1 cellular context compared by ENCODE assay signal in the genomic region with DNA sequence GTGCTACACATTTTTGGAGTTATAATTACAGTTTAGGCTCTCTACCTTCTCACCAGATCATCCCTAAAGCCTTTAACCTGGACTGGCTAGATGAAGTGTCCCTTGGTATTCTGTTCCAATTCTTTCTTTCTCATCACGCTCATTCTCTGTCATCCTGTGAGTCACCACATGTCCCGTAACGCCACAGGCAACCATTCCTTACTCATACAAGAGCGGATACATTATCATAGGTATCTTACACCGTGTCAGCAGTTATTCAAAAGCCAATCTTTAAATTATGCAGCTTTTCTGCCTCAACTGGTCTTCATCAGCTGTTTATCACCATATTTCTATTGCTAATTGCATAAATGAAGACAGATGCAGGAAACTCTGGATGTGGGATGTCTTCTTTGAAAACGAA.
TF ChIP-seq lines count a peak whose summit lies in the region.

No MANE protein-coding gene starts in this region.

TF ChIP-seq in GM12878, 131 proteins besides CTCF, POLR2A, EP300 and RAD21:
- TF ChIP-seq EGR1 (IDR thresholded peaks at IDR 0.05; ENCODE audit: borderline replicate concordance in 1 of 2, low read depth in 2 of 2, low read length in 2 of 2) (no peak), ZNF207 (IDR thresholded peaks at IDR 0.05; ENCODE audit: borderline replicate concordance) (no peak)
- TF ChIP-seq, protein P1, sequence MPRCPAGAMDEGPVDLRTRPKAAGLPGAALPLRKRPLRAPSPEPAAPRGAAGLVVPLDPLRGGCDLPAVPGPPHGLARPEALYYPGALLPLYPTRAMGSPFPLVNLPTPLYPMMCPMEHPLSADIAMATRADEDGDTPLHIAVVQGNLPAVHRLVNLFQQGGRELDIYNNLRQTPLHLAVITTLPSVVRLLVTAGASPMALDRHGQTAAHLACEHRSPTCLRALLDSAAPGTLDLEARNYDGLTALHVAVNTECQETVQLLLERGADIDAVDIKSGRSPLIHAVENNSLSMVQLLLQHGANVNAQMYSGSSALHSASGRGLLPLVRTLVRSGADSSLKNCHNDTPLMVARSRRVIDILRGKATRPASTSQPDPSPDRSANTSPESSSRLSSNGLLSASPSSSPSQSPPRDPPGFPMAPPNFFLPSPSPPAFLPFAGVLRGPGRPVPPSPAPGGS (IDR thresholded peaks at IDR 0.05; ENCODE audit: borderline replicate concordance, insufficient read depth, low read depth, low read length, poor library complexity, severe bottlenecking): peak; percentile 24
